ENCODE assay signal across 1 cellular context in the genomic region with DNA sequence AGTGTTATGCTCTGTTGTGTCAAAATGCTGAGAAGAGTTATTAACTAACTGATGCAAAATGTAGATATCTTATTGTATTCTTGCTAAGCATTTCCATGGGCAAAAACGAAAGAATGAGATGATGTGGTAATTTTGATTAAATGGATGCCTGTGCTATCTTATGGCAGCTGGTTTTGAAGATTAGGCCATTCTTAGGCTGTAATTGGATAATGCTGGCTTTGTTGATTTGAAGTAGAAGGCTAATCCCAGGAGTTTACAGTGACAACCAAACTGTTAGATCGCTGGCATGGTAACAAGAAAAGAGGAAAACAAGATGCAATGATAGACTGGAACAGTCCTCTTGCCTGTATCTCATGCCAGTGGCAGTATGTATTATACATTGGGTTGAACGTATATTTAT.
TF ChIP-seq lines count a peak whose summit lies in the region.

No MANE protein-coding gene starts in this region.

TF ChIP-seq in K562, 482 proteins besides CTCF, POLR2A, EP300 and RAD21 (continued from another document):
- TF ChIP-seq ETS1 (conservative IDR thresholded peaks at IDR 0.05; ENCODE audit: control insufficient read depth, low read depth, low read length) (no peak), SMAD3 (CRISPR knock-in tag; conservative IDR thresholded peaks at IDR 0.05) (no peak), HLTF (IDR thresholded peaks at IDR 0.05) (no peak), PCBP2 (IDR thresholded peaks at IDR 0.05; ENCODE audit: low read depth, low read length, poor library complexity, severe bottlenecking) (no peak), RBM22 (IDR thresholded peaks at IDR 0.05; ENCODE audit: low read depth, low read length, poor library complexity, severe bottlenecking) (no peak), USF2 (CRISPR knock-in tag; IDR thresholded peaks at IDR 0.05) (no peak), ZNF445 (CRISPR knock-in tag; IDR thresholded peaks at IDR 0.05; ENCODE audit: low read depth) (no peak), ZNF76 (CRISPR knock-in tag; IDR thresholded peaks at IDR 0.05; ENCODE audit: borderline replicate concordance) (no peak), ZNF518B (CRISPR knock-in tag; IDR thresholded peaks at IDR 0.05) (no peak), IRF2 (CRISPR knock-in tag; IDR thresholded peaks at IDR 0.05) (no peak), BRF1 (IDR thresholded peaks at IDR 0.05; ENCODE audit: borderline replicate concordance, extremely low read depth, insufficient read length) (no peak), SIN3B (IDR thresholded peaks at IDR 0.05; ENCODE audit: low read depth) (no peak)
- TF ChIP-seq, protein P1, sequence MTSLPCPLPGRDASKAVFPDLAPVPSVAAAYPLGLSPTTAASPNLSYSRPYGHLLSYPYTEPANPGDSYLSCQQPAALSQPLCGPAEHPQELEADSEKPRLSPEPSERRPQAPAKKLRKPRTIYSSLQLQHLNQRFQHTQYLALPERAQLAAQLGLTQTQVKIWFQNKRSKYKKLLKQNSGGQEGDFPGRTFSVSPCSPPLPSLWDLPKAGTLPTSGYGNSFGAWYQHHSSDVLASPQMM (CRISPR knock-in tag; IDR thresholded peaks at IDR 0.05), result no peak
- TF ChIP-seq, protein P2, sequence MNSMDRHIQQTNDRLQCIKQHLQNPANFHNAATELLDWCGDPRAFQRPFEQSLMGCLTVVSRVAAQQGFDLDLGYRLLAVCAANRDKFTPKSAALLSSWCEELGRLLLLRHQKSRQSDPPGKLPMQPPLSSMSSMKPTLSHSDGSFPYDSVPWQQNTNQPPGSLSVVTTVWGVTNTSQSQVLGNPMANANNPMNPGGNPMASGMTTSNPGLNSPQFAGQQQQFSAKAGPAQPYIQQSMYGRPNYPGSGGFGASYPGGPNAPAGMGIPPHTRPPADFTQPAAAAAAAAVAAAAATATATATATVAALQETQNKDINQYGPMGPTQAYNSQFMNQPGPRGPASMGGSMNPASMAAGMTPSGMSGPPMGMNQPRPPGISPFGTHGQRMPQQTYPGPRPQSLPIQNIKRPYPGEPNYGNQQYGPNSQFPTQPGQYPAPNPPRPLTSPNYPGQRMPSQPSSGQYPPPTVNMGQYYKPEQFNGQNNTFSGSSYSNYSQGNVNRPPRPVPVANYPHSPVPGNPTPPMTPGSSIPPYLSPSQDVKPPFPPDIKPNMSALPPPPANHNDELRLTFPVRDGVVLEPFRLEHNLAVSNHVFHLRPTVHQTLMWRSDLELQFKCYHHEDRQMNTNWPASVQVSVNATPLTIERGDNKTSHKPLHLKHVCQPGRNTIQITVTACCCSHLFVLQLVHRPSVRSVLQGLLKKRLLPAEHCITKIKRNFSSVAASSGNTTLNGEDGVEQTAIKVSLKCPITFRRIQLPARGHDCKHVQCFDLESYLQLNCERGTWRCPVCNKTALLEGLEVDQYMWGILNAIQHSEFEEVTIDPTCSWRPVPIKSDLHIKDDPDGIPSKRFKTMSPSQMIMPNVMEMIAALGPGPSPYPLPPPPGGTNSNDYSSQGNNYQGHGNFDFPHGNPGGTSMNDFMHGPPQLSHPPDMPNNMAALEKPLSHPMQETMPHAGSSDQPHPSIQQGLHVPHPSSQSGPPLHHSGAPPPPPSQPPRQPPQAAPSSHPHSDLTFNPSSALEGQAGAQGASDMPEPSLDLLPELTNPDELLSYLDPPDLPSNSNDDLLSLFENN (IDR thresholded peaks at IDR 0.05; ENCODE audit: low read depth in 2 of 2, low read length in 2 of 2), result no peak
- TF ChIP-seq, protein P3, sequence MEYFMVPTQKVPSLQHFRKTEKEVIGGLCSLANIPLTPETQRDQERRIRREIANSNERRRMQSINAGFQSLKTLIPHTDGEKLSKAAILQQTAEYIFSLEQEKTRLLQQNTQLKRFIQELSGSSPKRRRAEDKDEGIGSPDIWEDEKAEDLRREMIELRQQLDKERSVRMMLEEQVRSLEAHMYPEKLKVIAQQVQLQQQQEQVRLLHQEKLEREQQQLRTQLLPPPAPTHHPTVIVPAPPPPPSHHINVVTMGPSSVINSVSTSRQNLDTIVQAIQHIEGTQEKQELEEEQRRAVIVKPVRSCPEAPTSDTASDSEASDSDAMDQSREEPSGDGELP (CRISPR knock-in tag; IDR thresholded peaks at IDR 0.05; ENCODE audit: borderline replicate concordance), result no peak
